In genomic region chr14:24429395-24430142, GRCh38 we compare ENCODE assay signal across 8 cellular contexts. TPM values are rescaled to one million over a fixed set of nuclear protein-coding genes. Genes with fewer than 3 reads are reported as not detected.
DNase-seq lines count a peak whose midpoint lies in the region; ATAC-seq, FAIRE-seq and TF ChIP-seq lines count a peak whose summit lies in the region.

CBLN3 (minus strand) TSS chr14:24429668; CDS start chr14:24429054, 614 bp downstream.
KHNYN (plus strand) TSS chr14:24429954; CDS start chr14:24430731, 777 bp downstream.

- no peak for FAIRE-seq in D721Med (lab: Jason Lieb, UNC)

- peaks cover 55% of the 10 kb centered on the region for H3K4me1 ChIP-seq in PC-3 (ENCODE audit: insufficient read depth, low read length)

- H2AFZ ChIP-seq in PC-3 (ENCODE audit: low read length): peak within 1 kb of the TSS; percentile 91

- no peaks in the 10 kb centered on the region for H3K9me3 ChIP-seq in PC-3 (ENCODE audit: low read length)

- BruUV-seq in PC-3 (replicated peaks; lab: Mats Ljungman, UMichigan): TSS peak; percentile 73

- peak; percentile 96 for DNase-seq in D721Med (ENCODE audit: insufficient read length, low spot score)
- DNase-seq in HT-29 (ENCODE audit: low spot score): peak; percentile 71
- DNase-seq in PC-3: peak; percentile 90
- peak; percentile 88 for DNase-seq in activated T-cell treated with anti-CD3 and anti-CD28 coated beads, Interleukin-2, amount 50 U/mL, for 1 hour
- DNase-seq in myocyte (ENCODE audit: low read depth): peak; percentile 93
- DNase-seq in stimulated activated CD8-positive, alpha-beta memory T cell treated with anti-CD3 and anti-CD28 coated beads, Interleukin-7, amount 100 ng/mL, for 24 hours (ENCODE audit: low read depth): peak; percentile 51

- CTCF ChIA-PET in PC-3 (lab: Charles Lee): interaction anchor here (1.1 to 2.9 kb wide), 2 partner anchors 96 to 102 kb away, joined by 3 to 27 read pairs; no protein-coding TSS in a partner anchor

- peak within 1 kb of the TSS; percentile 100 for H3K4me2 ChIP-seq in PC-3 (ENCODE audit: low read length)

- H4K20me1 ChIP-seq in PC-3 (ENCODE audit: low read length): no peaks in the 10 kb centered on the region

- peak within 1 kb of the TSS; percentile 85 for H3K27ac ChIP-seq in PC-3 (ENCODE audit: low read length)

- H3K4me3 ChIP-seq in PC-3 (ENCODE audit: low read length): peak within 1 kb of the TSS; percentile 98

- H3K79me2 ChIP-seq in PC-3 (ENCODE audit: low read length): peaks cover 22% of the 10 kb centered on the region

- peaks cover 10% of the 10 kb centered on the region for H3K36me3 ChIP-seq in PC-3 (ENCODE audit: low read depth, low read length)

- H3F3A ChIP-seq in PC-3 (ENCODE audit: low read length, unreplicated experiment): no peaks in the 10 kb centered on the region

- TF ChIP-seq CTCF in D721Med (IDR thresholded peaks at IDR 0.05; ENCODE audit: insufficient read depth, missing control alignments) (no peak), PC-3 (conservative IDR thresholded peaks at IDR 0.05; ENCODE audit: low read depth, low read length) (no peak)

- POLR2A ChIA-PET in PC-3 (lab: Charles Lee; ENCODE audit: unreplicated experiment): interaction anchor here (0.6 to 1.0 kb wide), 3 partner anchors 11 to 64 kb away, joined by 3 to 7 read pairs (median 4); no protein-coding TSS in a partner anchor

- H3K27me3 ChIP-seq in PC-3 (ENCODE audit: low read length): no peaks in the 10 kb centered on the region

- peak; percentile 83 for ATAC-seq in GM21367 (IDR thresholded peaks at IDR 0.05; ENCODE audit: unreplicated experiment)
- peak; percentile 77 for ATAC-seq in PC-3
- peak; percentile 81 for ATAC-seq in esophagus mucosa

- H3K9ac ChIP-seq in PC-3 (ENCODE audit: low read length): peak within 1 kb of the TSS; percentile 95

- intact Hi-C loops in PC-3 (cut with micrococcal nuclease): loop anchor here (2.0 kb wide), 2 partner anchors 35 to 187 kb away; partner anchors contain the start of gene TINF2

- H3K9me2 ChIP-seq in PC-3 (replicated peaks; ENCODE audit: low read length): no peaks in the 10 kb centered on the region

RNA-seq across cellular contexts. Expression of gene CBLN3, which starts in this region (rescaled TPM):
- 0.70 and 2.5 TPM in 2 replicates for total RNA-seq in HT-29 (2014; rRNA removed; shearing (Covaris generic))
- 2.9 and 3.4 TPM in 2 replicates for total RNA-seq in PC-3 (2014; rRNA removed)
- total RNA-seq in esophagus mucosa: 0.44 TPM
- total RNA-seq in myocyte: 1.0 and 1.2 TPM in 2 replicates
- 9.1 TPM for polyA plus RNA-seq in myocyte (2012)

RNA-seq across cellular contexts. Expression of gene KHNYN, which starts in this region (rescaled TPM):
- total RNA-seq in HT-29 (2014; rRNA removed; shearing (Covaris generic)): 60.6 and 72.2 TPM in 2 replicates
- total RNA-seq in PC-3 (2014; rRNA removed) (50.9 and 51.6 TPM in 2 replicates), esophagus mucosa (32.0 TPM), myocyte (28.0 and 29.6 TPM in 2 replicates)
- polyA plus RNA-seq in myocyte (2012): 25.9 TPM

Comparison
In these comparisons a context has a peak if more than half of its experiments do, and no peak if none do; other contexts are left out.
1. Peak in every context shown above with its lines: DNase-seq, ATAC-seq, H3K4me3 ChIP-seq and H3K27ac ChIP-seq.